ENCODE assay signal across 9 cellular contexts in genomic region chr1:192658255-192658654, GRCh38. TPM values are rescaled to one million over a fixed set of nuclear protein-coding genes. Genes with fewer than 3 reads are reported as not detected.
"Had no signal": no experiment of that assay in that cellular context is flagged by ENCODE, and none has a peak within 500 bp of the region (broad histone marks: within the 10 kb centered on the region; RNA-seq: fewer than 3 reads in every experiment).

No MANE protein-coding gene starts in this region.

- ATAC-seq: GM23338, HepG2 had no signal

- H3K4me3 ChIP-seq: GM23338 had no signal

- DNase-seq: H9, HCEC 1CT, HFFc6, KBM-7 had no signal

- H3K27ac ChIP-seq: HL-60 had no signal

RNA-seq across cellular contexts. Expression of gene RGS13, which starts 22.3 kb away (rescaled TPM):
- total RNA-seq: GM23338, H1, H9, HepG2, HFFc6, HT1080 had no signal
- polyA plus RNA-seq: GM23338, H1, HepG2 had no signal
